ENCODE assay signal across 16 cellular contexts in the genomic region with DNA sequence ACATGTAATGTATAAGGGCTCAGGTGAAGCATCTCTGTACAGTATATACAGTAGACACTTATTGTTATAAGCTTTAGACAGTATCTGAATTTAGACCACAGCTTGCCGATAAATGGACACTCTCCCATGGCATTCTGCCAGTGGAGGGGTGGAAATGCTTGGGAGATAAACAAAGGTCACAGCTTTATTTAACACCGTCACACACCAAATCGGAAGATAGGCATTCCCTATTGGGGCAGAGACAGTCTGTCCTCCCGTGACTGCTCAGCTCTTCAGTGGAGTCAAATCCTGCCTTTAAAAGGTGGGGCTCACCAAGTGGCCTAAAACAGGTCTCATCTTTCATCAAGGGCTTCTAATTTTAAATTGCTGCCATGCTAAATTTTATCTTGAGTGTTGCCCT.
"Had no signal": no experiment of that assay in that cellular context is flagged by ENCODE, and none has a peak within 500 bp of the region (broad histone marks: within the 10 kb centered on the region; RNA-seq: fewer than 3 reads in every experiment).

No MANE protein-coding gene starts in this region.

- H3K27ac ChIP-seq: brain microvascular endothelial cell, epithelial cell of prostate, neutrophil, spleen, upper lobe of left lung had no signal

- ATAC-seq: activated CD4-positive, CD25-positive, alpha-beta regulatory T cell treated with anti-CD3 and anti-CD28 coated beads, Interleukin-2, amount 50 U/mL, for 24 hours; left colon; naive thymus-derived CD8-positive, alpha-beta T cell; stimulated activated naive CD8-positive, alpha-beta T cell treated with anti-CD3 and anti-CD28 coated beads, Interleukin-15, amount 100 ng/mL, for 72 hours had no signal

- DNase-seq: activated CD4-positive, alpha-beta T cell treated with anti-CD3 and anti-CD28 coated beads, Interleukin-2, amount 50 U/mL, for 1 hour; activated CD8-positive, alpha-beta memory T cell treated with anti-CD3 and anti-CD28 coated beads for 24 hours; activated naive CD4-positive, alpha-beta T cell treated with Interleukin-2 at 50 U/mL for 16 hours; anterior cingulate cortex; brain microvascular endothelial cell; dermis blood vessel endothelial cell; left colon; naive thymus-derived CD8-positive, alpha-beta T cell; posterior cingulate gyrus; spleen; stimulated activated naive CD8-positive, alpha-beta T cell treated with anti-CD3 and anti-CD28 coated beads, Interleukin-15, amount 100 ng/mL, for 72 hours; upper lobe of left lung had no signal

- H3K27ac Mint-ChIP-seq: activated T-helper 1 cell treated with anti-CD3 and anti-CD28 coated beads, Interleukin-12 subunit alpha, Interleukin-12 subunit beta, Interleukin-2, Interleukin-4 antibody, amounts not matched to agents 30 ng/mL and 10 ng/mL and 1 ng/mL, durations not matched to agents 14 hours and 24 hours and 36 hours; naive thymus-derived CD8-positive, alpha-beta T cell; stimulated activated naive CD8-positive, alpha-beta T cell treated with anti-CD3 and anti-CD28 coated beads, Interleukin-15, amount 100 ng/mL, for 72 hours had no signal

- H3K27me3 Mint-ChIP-seq: naive thymus-derived CD8-positive, alpha-beta T cell; stimulated activated naive CD8-positive, alpha-beta T cell treated with anti-CD3 and anti-CD28 coated beads, Interleukin-15, amount 100 ng/mL, for 72 hours had no signal

- H3K36me3 ChIP-seq: brain microvascular endothelial cell, neutrophil, spleen, upper lobe of left lung had no signal

- H3K9me3 Mint-ChIP-seq: naive thymus-derived CD8-positive, alpha-beta T cell; stimulated activated naive CD8-positive, alpha-beta T cell treated with anti-CD3 and anti-CD28 coated beads, Interleukin-15, amount 100 ng/mL, for 72 hours had no signal

- H3K4me3 ChIP-seq: spleen, upper lobe of left lung had no signal

- H3K27me3 ChIP-seq: brain microvascular endothelial cell, neutrophil, spleen, upper lobe of left lung had no signal

- H3K4me3 Mint-ChIP-seq: activated T-helper 1 cell treated with anti-CD3 and anti-CD28 coated beads, Interleukin-12 subunit alpha, Interleukin-12 subunit beta, Interleukin-2, Interleukin-4 antibody, amounts not matched to agents 30 ng/mL and 10 ng/mL and 1 ng/mL, durations not matched to agents 14 hours and 24 hours and 36 hours; naive thymus-derived CD8-positive, alpha-beta T cell; stimulated activated naive CD8-positive, alpha-beta T cell treated with anti-CD3 and anti-CD28 coated beads, Interleukin-15, amount 100 ng/mL, for 72 hours had no signal

- H3K9me3 ChIP-seq: neutrophil, spleen, upper lobe of left lung had no signal
